24 cellular contexts compared by ENCODE assay signal in the genomic region with DNA sequence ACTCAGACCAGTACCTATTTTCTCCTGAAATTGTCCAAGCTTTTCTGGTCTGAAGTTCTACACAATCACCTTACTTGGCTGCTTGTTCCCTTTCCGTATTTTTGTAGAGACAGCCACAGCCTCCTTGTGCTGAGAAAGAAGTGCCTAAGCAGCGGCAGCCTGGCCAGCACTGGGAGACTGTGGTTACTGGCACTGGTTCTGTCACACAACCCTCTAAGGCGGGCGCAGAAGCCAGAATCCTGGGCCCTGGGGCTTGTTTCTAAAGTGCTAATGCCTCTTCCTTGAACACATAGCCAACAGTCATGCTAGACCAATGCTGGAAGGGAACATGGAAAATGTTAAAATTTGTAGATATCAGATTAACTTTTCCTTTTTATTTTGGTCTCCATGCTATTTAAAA. TPM values are rescaled to one million over a fixed set of nuclear protein-coding genes. Genes with fewer than 3 reads are reported as not detected.
A peak's percentile ranks its signal among the peaks of the same experiment; 100 is the strongest.
DNase-seq lines count a peak whose midpoint lies in the region; TF ChIP-seq lines count a peak whose summit lies in the region.
"Had no signal": no experiment of that assay in that cellular context is flagged by ENCODE, and none has a peak within 500 bp of the region (broad histone marks: within the 10 kb centered on the region; RNA-seq: fewer than 3 reads in every experiment).

No MANE protein-coding gene starts in this region.

- no peak overlapping the region for H2AK5ac ChIP-seq in neuronal stem cell (ENCODE audit: low read depth, low read length)

- no peak overlapping the region for H3K27ac ChIP-seq in neuronal stem cell (replicated peaks; ENCODE audit: low read length)
- H3K27ac ChIP-seq: C4-2B, neural progenitor cell, Peyer's patch, SJSA1 had no signal

- H2BK15ac ChIP-seq in neuronal stem cell (ENCODE audit: low read length) = no peak overlapping the region

- in situ Hi-C loops in T47D (cut with HindIII; ENCODE audit: low pct_unique_long_range_greater_than_20kb, low sequenced_read_pairs) = no loop called here

- peak overlapping the region; percentile 11 for H3K18ac ChIP-seq in neuronal stem cell (ENCODE audit: low read length)

- H2AFZ ChIP-seq in neuronal stem cell (ENCODE audit: low read length) = no peak overlapping the region
- H2AFZ ChIP-seq: neural progenitor cell had no signal

- H3K27me3 ChIP-seq in neuronal stem cell (ENCODE audit: control insufficient read depth in 3 of 3, insufficient read depth in 3 of 3, low read depth in 1 of 3, low read length in 3 of 3) = no peaks in the 10 kb centered on the region
- H3K27me3 ChIP-seq: neural progenitor cell, Peyer's patch, SJSA1 had no signal

- H3K4me1 ChIP-seq in neuronal stem cell (ENCODE audit: control insufficient read depth in 2 of 2, insufficient read depth in 1 of 2, low read depth in 1 of 2, low read length in 2 of 2) = no peaks in the 10 kb centered on the region
- H3K4me1 ChIP-seq: neural progenitor cell, Peyer's patch, SJSA1 had no signal

- H3K4me2 ChIP-seq in neuronal stem cell (ENCODE audit: insufficient read depth, low read length, poor library complexity, severe bottlenecking) = no peak overlapping the region
- H3K4me2 ChIP-seq: neural progenitor cell had no signal

- H3K23ac ChIP-seq in neuronal stem cell (ENCODE audit: low read depth, low read length, poor library complexity) = no peak overlapping the region

- no peak overlapping the region for H2BK12ac ChIP-seq in neuronal stem cell (ENCODE audit: low read length)

- TF ChIP-seq CTCF in AG10803 (conservative IDR thresholded peaks at IDR 0.05; ENCODE audit: low read length) = no peak
- TF ChIP-seq CTCF in HFFc6 (IDR thresholded peaks at IDR 0.05) = no peak

- H3K79me1 ChIP-seq in neuronal stem cell (ENCODE audit: low read depth, low read length) = no peaks in the 10 kb centered on the region

- H4K8ac ChIP-seq in neuronal stem cell (ENCODE audit: low read depth, low read length) = no peak overlapping the region

- peaks cover 0 to 4% of the 10 kb centered on the region in 2 donors for H3K9me3 ChIP-seq in neuronal stem cell (replicated peaks in 1 of 2; ENCODE audit: control insufficient read depth in 2 of 2, insufficient read depth in 1 of 2, low read depth in 1 of 2, low read length in 2 of 2)
- H3K9me3 ChIP-seq: Peyer's patch had no signal

- no CpG with 5 or more reads among the region's 4 CpGs for WGBS in neuronal stem cell (ENCODE audit: extremely low coverage in 2 of 2, insufficient read length in 2 of 2, insufficient replicate concordance in 1 of 2), 2 donors

- H3K4me3 Mint-ChIP-seq in HFFc6 = no peak overlapping the region; the same call in 1 of the 2 replicates
- H3K4me3 Mint-ChIP-seq: activated naive CD8-positive, alpha-beta T cell treated with anti-CD3 and anti-CD28 coated beads, Interleukin-2, amount 50 U/mL, for 24 hours; effector memory CD8-positive, alpha-beta T cell; neural progenitor cell had no signal

- H3K4me3 ChIP-seq in AG10803 (ENCODE audit: low read length) (no peak overlapping the region), neuronal stem cell (ENCODE audit: low read length in 2 of 2) (no peak overlapping the region)
- H3K4me3 ChIP-seq: coronary artery, mucosa of descending colon, neural progenitor cell, Peyer's patch, SJSA1 had no signal

- H3K4ac ChIP-seq in neuronal stem cell (ENCODE audit: low read length) = no peak overlapping the region

- H4K91ac ChIP-seq in neuronal stem cell (ENCODE audit: low read depth, low read length, poor library complexity) = no peak overlapping the region

- no peak overlapping the region for H3K9ac ChIP-seq in neuronal stem cell (ENCODE audit: low read depth, low read length, poor library complexity)
- H3K9ac ChIP-seq: neural progenitor cell had no signal

- no peak overlapping the region for H2BK120ac ChIP-seq in neuronal stem cell (ENCODE audit: low read depth, low read length)

- peaks cover 19% of the 10 kb centered on the region for H3K36me3 Mint-ChIP-seq in HFFc6 (ENCODE audit: low read depth)

- DNase-seq in AG10803 (ENCODE audit: low read depth) (peak; percentile 42), HFFc6 (peak; percentile 15), T47D (ENCODE audit: low read depth in 1 of 2, low spot score in 1 of 2) (peak; percentile 48 to 73), neuronal stem cell (ENCODE audit: low spot score) (no peak), NCI-H774 (lab: John Stamatoyannopoulos, UW) (no peak), AML-193 (lab: John Stamatoyannopoulos, UW) (no peak)
- no peak for DNase-seq in activated naive CD4-positive, alpha-beta T cell (lab: John Stamatoyannopoulos, UW)
- no peak for DNase-seq in central memory CD4-positive, alpha-beta T cell
- DNase-seq: activated CD4-positive, alpha-beta T cell treated with anti-CD3 and anti-CD28 coated beads for 1 hour; activated effector memory CD4-positive, alpha-beta T cell treated with anti-CD3 and anti-CD28 coated beads, Interleukin-2, amount 50 U/mL, for 16 hours; activated naive CD8-positive, alpha-beta T cell treated with anti-CD3 and anti-CD28 coated beads, Interleukin-2, amount 50 U/mL, for 24 hours; DMS79 treated with DMSO at 0.1 percent for 48 hours; effector memory CD8-positive, alpha-beta T cell; kidney; MM.1S; mucosa of descending colon; NCI-H1694; NCI-H526; Peyer's patch; T-helper 1 cell had no signal

- no peak overlapping the region for H2BK5ac ChIP-seq in neuronal stem cell (ENCODE audit: low read length)

- no peaks in the 10 kb centered on the region; the same call in none of the 2 replicates for H3K27me3 Mint-ChIP-seq in HFFc6 (ENCODE audit: insufficient read depth)
- H3K27me3 Mint-ChIP-seq: activated naive CD8-positive, alpha-beta T cell treated with anti-CD3 and anti-CD28 coated beads, Interleukin-2, amount 50 U/mL, for 24 hours; effector memory CD8-positive, alpha-beta T cell had no signal

- peak overlapping the region; percentile 51 for H3K27ac Mint-ChIP-seq in HFFc6
- H3K27ac Mint-ChIP-seq: activated naive CD8-positive, alpha-beta T cell treated with anti-CD3 and anti-CD28 coated beads, Interleukin-2, amount 50 U/mL, for 24 hours; effector memory CD8-positive, alpha-beta T cell; neural progenitor cell had no signal

- H3K4me1 Mint-ChIP-seq in HFFc6 (ENCODE audit: low read depth) = peaks cover 8% of the 10 kb centered on the region
- H3K4me1 Mint-ChIP-seq: activated naive CD8-positive, alpha-beta T cell treated with anti-CD3 and anti-CD28 coated beads, Interleukin-2, amount 50 U/mL, for 24 hours; neural progenitor cell had no signal

- no peaks in the 10 kb centered on the region for H3K36me3 ChIP-seq in neuronal stem cell (replicated peaks in 1 of 2; ENCODE audit: control insufficient read depth in 2 of 2, insufficient read depth in 2 of 2, low read length in 2 of 2)
- H3K36me3 ChIP-seq: neural progenitor cell, Peyer's patch, SJSA1 had no signal

- H3K14ac ChIP-seq in neuronal stem cell (ENCODE audit: low read length) = no peak overlapping the region

- peaks cover 11% of the 10 kb centered on the region for H3K9me3 Mint-ChIP-seq in HFFc6
- H3K9me3 Mint-ChIP-seq: activated naive CD8-positive, alpha-beta T cell treated with anti-CD3 and anti-CD28 coated beads, Interleukin-2, amount 50 U/mL, for 24 hours; effector memory CD8-positive, alpha-beta T cell had no signal

RNA-seq across cellular contexts. Expression of gene CEP70, which starts 6.3 kb away (rescaled TPM):
- total RNA-seq in HFFc6 (2021; fragmentation: NEBNext Ultra II Directional; extraction: Animal tissue kit (Norgen Biotek cat#: 25700)) = 10 to 100 TPM; 11.5 to 18.9 (median 17.3) TPM
- polyA plus RNA-seq in neuronal stem cell (2013, experiment 1 of 2) = 38.8 TPM
- 40.2 TPM for polyA plus RNA-seq in neuronal stem cell (2013, experiment 2 of 2)

RNA-seq across cellular contexts. Expression of gene FAIM, which starts 8.2 kb away (rescaled TPM):
- total RNA-seq in HFFc6 (2021; fragmentation: NEBNext Ultra II Directional; extraction: Animal tissue kit (Norgen Biotek cat#: 25700)) = 10 to 100 TPM in 3 of 6 experiments, 1 to 10 TPM in 3; 6.7 to 12.4 (median 9.5) TPM
- 9.1 TPM for polyA plus RNA-seq in neuronal stem cell (2013, experiment 1 of 2)
- 9.5 TPM for polyA plus RNA-seq in neuronal stem cell (2013, experiment 2 of 2)

Comparison
In these comparisons a context has a peak if more than half of its experiments do, and no peak if none do; other contexts are left out.
1. DNase-seq: peak in AG10803 (single experiment), HFFc6 (single experiment) and T47D (2 of 2); none in neuronal stem cell (single experiment), activated naive CD4-positive, alpha-beta T cell (0 of 4), NCI-H774 (single experiment), central memory CD4-positive, alpha-beta T cell (single experiment) and AML-193 (0 of 2).